29 cellular contexts compared by ENCODE assay signal in genomic region chr3:78178740-78179139, GRCh38.
"Had no signal": no experiment of that assay in that cellular context is flagged by ENCODE, and none has a peak within 500 bp of the region (broad histone marks: within the 10 kb centered on the region; RNA-seq: fewer than 3 reads in every experiment).

No MANE protein-coding gene starts in this region.

- H3K4me1 ChIP-seq: breast epithelium, colonic mucosa, esophagus squamous epithelium, gastroesophageal sphincter had no signal

- DNase-seq: activated CD4-positive, alpha-beta memory T cell treated with anti-CD3 and anti-CD28 coated beads for 36 hours; activated CD4-positive, alpha-beta T cell treated with anti-CD3 and anti-CD28 coated beads for 36 hours; activated CD4-positive, alpha-beta T cell treated with anti-CD3 and anti-CD28 coated beads, Interleukin-2, amount 10 ng/mL, durations not matched to agents 24 days and 14 days; activated CD4-positive, CD25-positive, alpha-beta regulatory T cell; activated CD4-positive, CD25-positive, alpha-beta regulatory T cell treated with anti-CD3 and anti-CD28 coated beads, Interleukin-2, amount 50 U/mL, for 72 hours; activated CD8-positive, alpha-beta memory T cell treated with anti-CD3 and anti-CD28 coated beads, Interleukin-2, amount 10 ng/mL, durations not matched to agents 7 days and 5 days; activated CD8-positive, alpha-beta memory T cell treated with anti-CD3 and anti-CD28 coated beads, Interleukin-2, amount 50 U/mL, for 4 hours; activated CD8-positive, alpha-beta T cell treated with anti-CD3 and anti-CD28 coated beads, Interleukin-2, amount 10 ng/mL, durations not matched to agents 7 days and 5 days; activated gamma-delta T cell; activated naive CD4-positive, alpha-beta T cell treated with anti-CD3 and anti-CD28 coated beads, Interleukin-2, amount 50 U/mL, for 16 hours; activated naive CD4-positive, alpha-beta T cell treated with Interleukin-2 at 50 U/mL for 16 hours; activated T-cell treated with anti-CD3 and anti-CD28 coated beads, Interleukin-2, amount 50 U/mL, for 1 hour; activated T-cell treated with anti-CD3 and anti-CD28 coated beads, Interleukin-2, amount 50 U/mL, for 72 hours; amygdala; aorta; central memory CD4-positive, alpha-beta T cell; cerebellar nuclear complex; colonic mucosa; effector CD8-positive, alpha-beta T cell; esophagus squamous epithelium; foreskin melanocyte; T-helper 2 cell had no signal

- H3K27ac Mint-ChIP-seq: activated CD4-positive, alpha-beta memory T cell treated with anti-CD3 and anti-CD28 coated beads for 36 hours; activated CD4-positive, alpha-beta T cell treated with anti-CD3 and anti-CD28 coated beads for 36 hours; activated CD4-positive, alpha-beta T cell treated with anti-CD3 and anti-CD28 coated beads, Interleukin-2, amount 10 ng/mL, durations not matched to agents 24 days and 14 days; activated CD8-positive, alpha-beta memory T cell treated with anti-CD3 and anti-CD28 coated beads, Interleukin-2, amount 10 ng/mL, durations not matched to agents 7 days and 5 days; activated CD8-positive, alpha-beta T cell treated with anti-CD3 and anti-CD28 coated beads, Interleukin-2, amount 10 ng/mL, durations not matched to agents 7 days and 5 days; activated naive CD8-positive, alpha-beta T cell; activated T-cell treated with anti-CD3 and anti-CD28 coated beads, Interleukin-2, amount 50 U/mL, for 72 hours; brain had no signal

- H3K9me3 Mint-ChIP-seq: activated CD4-positive, alpha-beta T cell treated with anti-CD3 and anti-CD28 coated beads, Interleukin-2, amount 10 ng/mL, durations not matched to agents 24 days and 14 days; brain had no signal

- H3K27me3 ChIP-seq: breast epithelium, cardiac muscle cell, colonic mucosa, esophagus squamous epithelium, gastroesophageal sphincter had no signal

- H3K27me3 Mint-ChIP-seq: activated CD4-positive, alpha-beta memory T cell treated with anti-CD3 and anti-CD28 coated beads for 36 hours; activated CD4-positive, alpha-beta T cell treated with anti-CD3 and anti-CD28 coated beads for 36 hours; activated CD4-positive, alpha-beta T cell treated with anti-CD3 and anti-CD28 coated beads, Interleukin-2, amount 10 ng/mL, durations not matched to agents 24 days and 14 days; activated CD8-positive, alpha-beta memory T cell treated with anti-CD3 and anti-CD28 coated beads, Interleukin-2, amount 10 ng/mL, durations not matched to agents 7 days and 5 days; activated naive CD8-positive, alpha-beta T cell; brain had no signal

- H3K36me3 Mint-ChIP-seq: activated CD4-positive, alpha-beta memory T cell treated with anti-CD3 and anti-CD28 coated beads for 36 hours; activated CD8-positive, alpha-beta memory T cell treated with anti-CD3 and anti-CD28 coated beads, Interleukin-2, amount 10 ng/mL, durations not matched to agents 7 days and 5 days; activated naive CD8-positive, alpha-beta T cell; brain had no signal

- H3K4me3 ChIP-seq: breast epithelium, cardiac muscle cell, colonic mucosa, esophagus squamous epithelium, gastroesophageal sphincter had no signal

- FAIRE-seq: endothelial cell of umbilical vein had no signal

- H3K27ac ChIP-seq: breast epithelium, cardiac muscle cell, colonic mucosa, epithelial cell of prostate, esophagus squamous epithelium, gastroesophageal sphincter had no signal

- H3K36me3 ChIP-seq: breast epithelium, cardiac muscle cell, colonic mucosa, esophagus squamous epithelium, gastroesophageal sphincter had no signal

- H3K4me3 Mint-ChIP-seq: activated CD4-positive, alpha-beta memory T cell treated with anti-CD3 and anti-CD28 coated beads for 36 hours; activated CD4-positive, alpha-beta T cell treated with anti-CD3 and anti-CD28 coated beads for 36 hours; activated CD4-positive, alpha-beta T cell treated with anti-CD3 and anti-CD28 coated beads, Interleukin-2, amount 10 ng/mL, durations not matched to agents 24 days and 14 days; activated CD8-positive, alpha-beta memory T cell treated with anti-CD3 and anti-CD28 coated beads, Interleukin-2, amount 10 ng/mL, durations not matched to agents 7 days and 5 days; activated CD8-positive, alpha-beta T cell treated with anti-CD3 and anti-CD28 coated beads, Interleukin-2, amount 10 ng/mL, durations not matched to agents 7 days and 5 days; activated naive CD8-positive, alpha-beta T cell; activated T-cell treated with anti-CD3 and anti-CD28 coated beads, Interleukin-2, amount 50 U/mL, for 72 hours; brain had no signal

- ATAC-seq: activated CD4-positive, alpha-beta T cell treated with anti-CD3 and anti-CD28 coated beads for 36 hours; activated CD8-positive, alpha-beta memory T cell treated with anti-CD3 and anti-CD28 coated beads, Interleukin-2, amount 10 ng/mL, durations not matched to agents 7 days and 5 days; activated CD8-positive, alpha-beta T cell treated with anti-CD3 and anti-CD28 coated beads, Interleukin-2, amount 10 ng/mL, durations not matched to agents 7 days and 5 days; activated T-cell treated with anti-CD3 and anti-CD28 coated beads, Interleukin-2, amount 50 U/mL, for 72 hours; gastroesophageal sphincter had no signal

- H3K4me1 Mint-ChIP-seq: activated CD4-positive, alpha-beta T cell treated with anti-CD3 and anti-CD28 coated beads for 36 hours; activated CD4-positive, alpha-beta T cell treated with anti-CD3 and anti-CD28 coated beads, Interleukin-2, amount 10 ng/mL, durations not matched to agents 24 days and 14 days; activated CD8-positive, alpha-beta memory T cell treated with anti-CD3 and anti-CD28 coated beads, Interleukin-2, amount 10 ng/mL, durations not matched to agents 7 days and 5 days had no signal

- H3K9me3 ChIP-seq: breast epithelium, colonic mucosa, esophagus squamous epithelium, gastroesophageal sphincter had no signal
